Comparison of ENCODE assay signal across 9 cellular contexts in the genomic region with DNA sequence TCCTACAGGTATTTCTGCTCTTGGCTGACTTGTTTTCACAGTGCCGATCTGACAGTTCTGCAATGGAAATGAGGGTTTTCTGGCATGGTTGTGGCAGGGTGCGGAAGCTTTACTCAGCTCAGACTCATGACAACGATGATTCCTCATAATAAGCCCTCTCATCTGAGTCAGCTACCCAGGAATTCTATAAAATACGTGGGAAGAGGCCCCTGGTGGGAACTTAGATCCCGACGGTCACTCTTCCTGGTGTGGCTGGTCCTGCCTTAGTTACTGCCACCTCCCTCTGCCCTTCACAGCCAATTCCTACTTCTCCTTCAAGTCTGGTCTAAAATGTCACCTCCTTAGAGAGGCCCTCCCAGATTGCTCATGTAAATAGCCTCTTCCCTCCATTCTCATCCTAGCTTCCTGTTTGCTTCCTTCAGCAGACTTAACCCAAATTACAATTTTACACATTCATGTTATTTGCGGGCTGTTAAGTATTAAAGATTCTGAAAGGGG.
DNase-seq lines count a peak whose midpoint lies in the region; ATAC-seq and TF ChIP-seq lines count a peak whose summit lies in the region.
"Had no signal": no experiment of that assay in that cellular context is flagged by ENCODE, and none has a peak within 500 bp of the region (broad histone marks: within the 10 kb centered on the region; RNA-seq: fewer than 3 reads in every experiment).

No MANE protein-coding gene starts in this region.

- H3K79me2 ChIP-seq in mammary epithelial cell (ENCODE audit: insufficient read depth, low read length) = no peaks in the 10 kb centered on the region

- intact Hi-C loops in mammary epithelial cell (cut with micrococcal nuclease) = loop anchor here (1.0 to 10.0 kb wide), 4 partner anchors 21 to 140 kb away; no protein-coding TSS in a partner anchor

- BruUV-seq in mammary epithelial cell (replicated peaks; lab: Mats Ljungman, UMichigan) = TSS peak; percentile 95

- peak overlapping the region; percentile 99 for H3K27ac ChIP-seq in mammary epithelial cell (ENCODE audit: insufficient read depth, low read depth, low read length)

- H3K4me3 ChIP-seq in mammary epithelial cell (replicated peaks in 1 of 3; ENCODE audit: insufficient read depth in 1 of 3, low read depth in 2 of 3, low read length in 3 of 3) (no peak overlapping the region), BE2C (ENCODE audit: low read depth, low read length) (no peak overlapping the region)

- peak overlapping the region; percentile 51 for H2AFZ ChIP-seq in mammary epithelial cell (ENCODE audit: low read depth, low read length)

- no peak for ATAC-seq in GM19328 (IDR thresholded peaks at IDR 0.05; ENCODE audit: unreplicated experiment)

- TF ChIP-seq CTCF in mammary epithelial cell (conservative IDR thresholded peaks at IDR 0.05 in 1 of 2, IDR thresholded peaks at IDR 0.05 in 1 of 2; ENCODE audit: extremely low read depth in 1 of 2, insufficient read depth in 1 of 2, low read depth in 1 of 2, low read length in 2 of 2) (no peak), BE2C (IDR thresholded peaks at IDR 0.05; ENCODE audit: low read depth, low read length) (no peak)

- DNase-seq in HPDE6-E6E7 (ENCODE audit: extremely low spot score) (peak; percentile 73), mammary epithelial cell (peak; percentile 97), kidney glomerular epithelial cell (lab: John Stamatoyannopoulos, UW) (peak; percentile 59), stromal cell of bone marrow (ENCODE audit: low read depth) (peak; percentile 93), SIG-M5 treated with dmso at 0.1 percent for 504 hours (lab: John Stamatoyannopoulos, UW; ENCODE audit: unreplicated experiment) (no peak), BE2C (no peak)
- no peak for DNase-seq in activated T-cell treated with anti-CD3 and anti-CD28 coated beads, Interleukin-2, amount 50 U/mL, for 1 hour
- DNase-seq: stimulated activated CD4-positive, alpha-beta T cell treated with anti-CD3 and anti-CD28 coated beads, Interleukin-4, amount 100 ng/mL, for 24 hours had no signal

- H3K4me1 ChIP-seq in mammary epithelial cell (ENCODE audit: insufficient read depth, low read length) (peaks cover 23% of the 10 kb centered on the region), BE2C (peaks cover 6% of the 10 kb centered on the region)

- no peaks in the 10 kb centered on the region for H3K36me3 ChIP-seq in mammary epithelial cell (ENCODE audit: insufficient read depth, low read length)
- H3K36me3 ChIP-seq in BE2C = no peaks in the 10 kb centered on the region

- CTCF ChIA-PET in mammary epithelial cell (lab: Charles Lee; ENCODE audit: low non-redundant PET) = no interaction called here

- dilution Hi-C loops in mammary epithelial cell (cut with HindIII; ENCODE audit: low sequenced_read_pairs) = no loop called here

- in situ Hi-C loops in mammary epithelial cell (cut with MboI; ENCODE audit: low sequenced_read_pairs in 2 of 2) = no loop called here

- H3K9ac ChIP-seq in mammary epithelial cell (ENCODE audit: insufficient read depth, low read length) = peak overlapping the region; percentile 80

- WGBS in mammary epithelial cell (ENCODE audit: low coverage, missing lambda C conversion rate) = 0% methylated on average over 7 of the region's 7 CpGs

- peaks cover 6% of the 10 kb centered on the region for H3K9me3 ChIP-seq in mammary epithelial cell (replicated peaks; ENCODE audit: insufficient read depth, low read length)
- no peaks in the 10 kb centered on the region for H3K9me3 ChIP-seq in BE2C

- H4K20me1 ChIP-seq in mammary epithelial cell (ENCODE audit: insufficient read depth, low read length) = no peaks in the 10 kb centered on the region

- H3K4me2 ChIP-seq in mammary epithelial cell (ENCODE audit: insufficient read depth, low read depth, low read length) = peak overlapping the region; percentile 38

- H3K27me3 ChIP-seq in mammary epithelial cell (ENCODE audit: insufficient read depth, low read length) (no peaks in the 10 kb centered on the region), BE2C (no peaks in the 10 kb centered on the region)

Comparison
In these comparisons a context has a peak if more than half of its experiments do, and no peak if none do; other contexts are left out.
1. DNase-seq: peak in HPDE6-E6E7 (single experiment), mammary epithelial cell (single experiment), kidney glomerular epithelial cell (single experiment) and stromal cell of bone marrow (single experiment); none in SIG-M5 treated with dmso at 0.1 percent for 504 hours (single experiment), activated T-cell treated with anti-CD3 and anti-CD28 coated beads, Interleukin-2, amount 50 U/mL, for 1 hour (single experiment) and BE2C (single experiment).